Comparison of ENCODE assay signal across 1 cellular context in genomic region chr7:1548944-1549343, GRCh38.
TF ChIP-seq lines count a peak whose summit lies in the region.

No MANE protein-coding gene starts in this region.

TF ChIP-seq in IMR-90, 13 proteins besides CTCF, POLR2A, EP300 and RAD21:
- no peak for TF ChIP-seq MAFK (IDR thresholded peaks at IDR 0.05; ENCODE audit: low read depth, low read length)
- TF ChIP-seq CEBPB (IDR thresholded peaks at IDR 0.05; ENCODE audit: low read depth, low read length), result no peak
- TF ChIP-seq ELK1 (IDR thresholded peaks at IDR 0.05; ENCODE audit: borderline replicate concordance, low read depth, low read length), result no peak
- TF ChIP-seq, protein P1, sequence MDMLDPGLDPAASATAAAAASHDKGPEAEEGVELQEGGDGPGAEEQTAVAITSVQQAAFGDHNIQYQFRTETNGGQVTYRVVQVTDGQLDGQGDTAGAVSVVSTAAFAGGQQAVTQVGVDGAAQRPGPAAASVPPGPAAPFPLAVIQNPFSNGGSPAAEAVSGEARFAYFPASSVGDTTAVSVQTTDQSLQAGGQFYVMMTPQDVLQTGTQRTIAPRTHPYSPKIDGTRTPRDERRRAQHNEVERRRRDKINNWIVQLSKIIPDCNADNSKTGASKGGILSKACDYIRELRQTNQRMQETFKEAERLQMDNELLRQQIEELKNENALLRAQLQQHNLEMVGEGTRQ (IDR thresholded peaks at IDR 0.05; ENCODE audit: low read depth, low read length), result no peak
- no peak for TF ChIP-seq BHLHE40 (IDR thresholded peaks at IDR 0.05; ENCODE audit: low read depth, low read length)
- no peak for TF ChIP-seq RCOR1 (IDR thresholded peaks at IDR 0.05; ENCODE audit: insufficient replicate concordance, low read length)
- TF ChIP-seq CHD1 (IDR thresholded peaks at IDR 0.05; ENCODE audit: low read depth, low read length), result no peak
- TF ChIP-seq RFX5 (IDR thresholded peaks at IDR 0.05; ENCODE audit: low read depth, low read length), result no peak
- no peak for TF ChIP-seq FOS (IDR thresholded peaks at IDR 0.05; ENCODE audit: low read depth, low read length)
- no peak for TF ChIP-seq NFE2L2 (IDR thresholded peaks at IDR 0.05; ENCODE audit: low read depth, low read length)
- no peak for TF ChIP-seq MXI1 (IDR thresholded peaks at IDR 0.05; ENCODE audit: borderline replicate concordance, low read depth, low read length)
- no peak for TF ChIP-seq MAZ (IDR thresholded peaks at IDR 0.05; ENCODE audit: borderline replicate concordance, low read depth, low read length)
- no peak for TF ChIP-seq SMC3 (IDR thresholded peaks at IDR 0.05; ENCODE audit: low read depth, low read length)
